ENCODE assay signal across 1 cellular context in the genomic region with DNA sequence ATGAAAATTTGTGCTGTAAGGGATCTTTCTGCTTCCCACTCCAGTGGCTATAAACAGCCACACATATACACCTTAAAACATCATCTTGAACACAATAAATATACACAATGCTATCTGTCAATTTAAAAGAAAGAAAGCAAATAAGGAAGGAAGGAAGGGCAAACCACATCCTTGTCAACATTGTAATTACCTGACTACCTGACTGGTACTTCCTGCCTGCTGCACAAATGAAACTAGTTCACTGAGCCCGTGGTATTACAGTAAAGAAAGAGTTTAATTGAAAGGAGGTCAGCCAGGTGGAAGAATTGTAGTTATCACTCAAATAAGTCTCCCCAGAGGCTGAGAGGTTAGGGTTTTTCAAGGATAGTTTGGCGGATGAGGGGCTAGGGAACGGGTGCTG.
TF ChIP-seq lines count a peak whose summit lies in the region.

No MANE protein-coding gene starts in this region.

TF ChIP-seq in HEK293T, 16 proteins besides CTCF, POLR2A, EP300 and RAD21 (continued from another document):
- TF ChIP-seq, protein P1, sequence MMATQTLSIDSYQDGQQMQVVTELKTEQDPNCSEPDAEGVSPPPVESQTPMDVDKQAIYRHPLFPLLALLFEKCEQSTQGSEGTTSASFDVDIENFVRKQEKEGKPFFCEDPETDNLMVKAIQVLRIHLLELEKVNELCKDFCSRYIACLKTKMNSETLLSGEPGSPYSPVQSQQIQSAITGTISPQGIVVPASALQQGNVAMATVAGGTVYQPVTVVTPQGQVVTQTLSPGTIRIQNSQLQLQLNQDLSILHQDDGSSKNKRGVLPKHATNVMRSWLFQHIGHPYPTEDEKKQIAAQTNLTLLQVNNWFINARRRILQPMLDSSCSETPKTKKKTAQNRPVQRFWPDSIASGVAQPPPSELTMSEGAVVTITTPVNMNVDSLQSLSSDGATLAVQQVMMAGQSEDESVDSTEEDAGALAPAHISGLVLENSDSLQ (IDR thresholded peaks at IDR 0.05), result no peak
- no peak for TF ChIP-seq SP1 (IDR thresholded peaks at IDR 0.05)
- no peak for TF ChIP-seq BHLHE40 (IDR thresholded peaks at IDR 0.05; ENCODE audit: borderline replicate concordance)
- TF ChIP-seq FOXM1 (IDR thresholded peaks at IDR 0.05; ENCODE audit: borderline replicate concordance), result no peak
- TF ChIP-seq FOXK2 (IDR thresholded peaks at IDR 0.05), result no peak
- TF ChIP-seq SUZ12 (IDR thresholded peaks at IDR 0.05), result no peak
